8 cellular contexts compared by ENCODE assay signal in genomic region chr17:32253117-32253611, GRCh38. TPM values are rescaled to one million over a fixed set of nuclear protein-coding genes. Genes with fewer than 3 reads are reported as not detected.
DNase-seq lines count a peak whose midpoint lies in the region; ATAC-seq and TF ChIP-seq lines count a peak whose summit lies in the region.

No MANE protein-coding gene starts in this region.

- ATAC-seq in RWPE2 (ENCODE audit: low read depth) = peak; percentile 94
- no peak for ATAC-seq in thoracic aorta (ENCODE audit: insufficient number of reproducible peaks, low FRiP score, low read depth)
- no peak for ATAC-seq in HG02870 (IDR thresholded peaks at IDR 0.05; ENCODE audit: unreplicated experiment)

- no peaks in the 10 kb centered on the region for H3K4me1 ChIP-seq in KMS-11 (ENCODE audit: low read depth, poor library complexity, severe bottlenecking)
- H3K4me1 ChIP-seq in RWPE2 (ENCODE audit: insufficient read depth, poor library complexity, severe bottlenecking) = no peaks in the 10 kb centered on the region
- H3K4me1 ChIP-seq in thoracic aorta (ENCODE audit: control insufficient read depth in 1 of 2, low read depth in 2 of 2) = no peaks in the 10 kb centered on the region

- H3K9ac ChIP-seq in KMS-11 = no peak overlapping the region

- intact Hi-C loops in activated T-helper 2 cell treated with anti-CD3 and anti-CD28 coated beads, Interferon-gamma antibody, Interleukin-2, Interleukin-4, amounts not matched to agents 10 μg/mL and 5 μg/mL and 100 μg/mL, durations not matched to agents 14 hours and 24 hours and 36 hours (cut with micrococcal nuclease) = loop anchor here (1.0 to 10.0 kb wide), 3 partner anchors 66 to 192 kb away; partner anchors contain the start of genes PSMD11 and ZNF207

- H3K27me3 ChIP-seq in KMS-11 (ENCODE audit: insufficient read depth, low read depth) (no peaks in the 10 kb centered on the region), RWPE2 (ENCODE audit: insufficient read depth, poor library complexity, severe bottlenecking) (no peaks in the 10 kb centered on the region), thoracic aorta (replicated peaks; ENCODE audit: insufficient read depth) (no peaks in the 10 kb centered on the region)

- no peak overlapping the region for H3K4me2 ChIP-seq in KMS-11

- TF ChIP-seq CTCF in KMS-11 (conservative IDR thresholded peaks at IDR 0.05; ENCODE audit: low read depth, low read length) = peak; percentile 98
- peak; percentile 94 for TF ChIP-seq CTCF in RWPE2 (IDR thresholded peaks at IDR 0.05; ENCODE audit: poor library complexity, severe bottlenecking)
- TF ChIP-seq CTCF in foreskin fibroblast (IDR thresholded peaks at IDR 0.05; ENCODE audit: low read depth, low read length) = peak; percentile 99
- TF ChIP-seq CTCF in thoracic aorta (IDR thresholded peaks at IDR 0.05) = peak; percentile 92

- no peak overlapping the region for H3K4me3 Mint-ChIP-seq in activated T-helper 2 cell treated with anti-CD3 and anti-CD28 coated beads, Interferon-gamma antibody, Interleukin-2, Interleukin-4, amounts not matched to agents 10 μg/mL and 5 μg/mL and 100 μg/mL, durations not matched to agents 14 hours and 24 hours and 36 hours (ENCODE audit: low read depth)

- no peaks in the 10 kb centered on the region for H3K36me3 Mint-ChIP-seq in activated T-helper 2 cell treated with anti-CD3 and anti-CD28 coated beads, Interferon-gamma antibody, Interleukin-2, Interleukin-4, amounts not matched to agents 10 μg/mL and 5 μg/mL and 100 μg/mL, durations not matched to agents 14 hours and 24 hours and 36 hours (ENCODE audit: low read depth)

- H3K27ac Mint-ChIP-seq in activated T-helper 2 cell treated with anti-CD3 and anti-CD28 coated beads, Interferon-gamma antibody, Interleukin-2, Interleukin-4, amounts not matched to agents 10 μg/mL and 5 μg/mL and 100 μg/mL, durations not matched to agents 14 hours and 24 hours and 36 hours = no peak overlapping the region

- DNase-seq in EH (ENCODE audit: low read depth) (peak; percentile 79), RWPE2 (ENCODE audit: low spot score) (no peak), foreskin fibroblast (peak; percentile 58 to 85), nucleus accumbens (lab: John Stamatoyannopoulos, UW) (peak in 48 of 56 donors; percentile 24 to 90 (median 62)), thoracic aorta (ENCODE audit: low spot score) (peak; percentile 45)
- DNase-seq in activated T-helper 2 cell treated with anti-CD3 and anti-CD28 coated beads, Interferon-gamma antibody, Interleukin-2, Interleukin-4, amounts not matched to agents 10 μg/mL and 5 μg/mL and 100 μg/mL, durations not matched to agents 14 hours and 24 hours and 36 hours (ENCODE audit: low spot score) = peak; percentile 66

- no peak overlapping the region for H2AFZ ChIP-seq in KMS-11 (ENCODE audit: low read depth)

- H3K79me2 ChIP-seq in KMS-11 (ENCODE audit: insufficient read depth, low read depth) = no peaks in the 10 kb centered on the region

- H3K36me3 ChIP-seq in KMS-11 (ENCODE audit: insufficient read depth) = no peaks in the 10 kb centered on the region
- no peaks in the 10 kb centered on the region for H3K36me3 ChIP-seq in RWPE2 (ENCODE audit: low read depth)
- no peaks in the 10 kb centered on the region for H3K36me3 ChIP-seq in thoracic aorta

- H3K4me1 Mint-ChIP-seq in activated T-helper 2 cell treated with anti-CD3 and anti-CD28 coated beads, Interferon-gamma antibody, Interleukin-2, Interleukin-4, amounts not matched to agents 10 μg/mL and 5 μg/mL and 100 μg/mL, durations not matched to agents 14 hours and 24 hours and 36 hours (ENCODE audit: low read depth) = peaks cover 4% of the 10 kb centered on the region

- peaks cover 43% of the 10 kb centered on the region for H3K27me3 Mint-ChIP-seq in activated T-helper 2 cell treated with anti-CD3 and anti-CD28 coated beads, Interferon-gamma antibody, Interleukin-2, Interleukin-4, amounts not matched to agents 10 μg/mL and 5 μg/mL and 100 μg/mL, durations not matched to agents 14 hours and 24 hours and 36 hours (ENCODE audit: low read depth)

- no peaks in the 10 kb centered on the region for H3K9me3 ChIP-seq in RWPE2 (ENCODE audit: severe bottlenecking)
- H3K9me3 ChIP-seq in thoracic aorta = no peaks in the 10 kb centered on the region

- H3K27ac ChIP-seq in KMS-11 (no peak overlapping the region), RWPE2 (ENCODE audit: poor library complexity, severe bottlenecking) (no peak overlapping the region), thoracic aorta (no peak overlapping the region)

- no peak overlapping the region for H3K4me3 ChIP-seq in KMS-11 (IDR thresholded peaks at IDR 0.05; ENCODE audit: insufficient read depth, low read depth, low read length)
- no peak overlapping the region for H3K4me3 ChIP-seq in RWPE2 (ENCODE audit: severe bottlenecking)
- H3K4me3 ChIP-seq in foreskin fibroblast (ENCODE audit: low read depth in 1 of 2, low read length in 2 of 2) = no peak overlapping the region
- H3K4me3 ChIP-seq in thoracic aorta = no peak overlapping the region

- no peaks in the 10 kb centered on the region for H3K9me3 Mint-ChIP-seq in activated T-helper 2 cell treated with anti-CD3 and anti-CD28 coated beads, Interferon-gamma antibody, Interleukin-2, Interleukin-4, amounts not matched to agents 10 μg/mL and 5 μg/mL and 100 μg/mL, durations not matched to agents 14 hours and 24 hours and 36 hours

- no peaks in the 10 kb centered on the region for H4K20me1 ChIP-seq in KMS-11 (ENCODE audit: insufficient read depth)

RNA-seq across cellular contexts. Expression of gene RHBDL3, which starts 12.5 kb away (rescaled TPM):
- total RNA-seq in activated T-helper 2 cell treated with anti-CD3 and anti-CD28 coated beads, Interferon-gamma antibody, Interleukin-2, Interleukin-4, amounts not matched to agents 10 μg/mL and 5 μg/mL and 100 μg/mL, durations not matched to agents 14 hours and 24 hours and 36 hours = 0.11 and 0.18 TPM in 2 replicates
- total RNA-seq in thoracic aorta = under 1 TPM in 1 of 2 donors, not detected in 1; 0.63 TPM
